In the genomic region with DNA sequence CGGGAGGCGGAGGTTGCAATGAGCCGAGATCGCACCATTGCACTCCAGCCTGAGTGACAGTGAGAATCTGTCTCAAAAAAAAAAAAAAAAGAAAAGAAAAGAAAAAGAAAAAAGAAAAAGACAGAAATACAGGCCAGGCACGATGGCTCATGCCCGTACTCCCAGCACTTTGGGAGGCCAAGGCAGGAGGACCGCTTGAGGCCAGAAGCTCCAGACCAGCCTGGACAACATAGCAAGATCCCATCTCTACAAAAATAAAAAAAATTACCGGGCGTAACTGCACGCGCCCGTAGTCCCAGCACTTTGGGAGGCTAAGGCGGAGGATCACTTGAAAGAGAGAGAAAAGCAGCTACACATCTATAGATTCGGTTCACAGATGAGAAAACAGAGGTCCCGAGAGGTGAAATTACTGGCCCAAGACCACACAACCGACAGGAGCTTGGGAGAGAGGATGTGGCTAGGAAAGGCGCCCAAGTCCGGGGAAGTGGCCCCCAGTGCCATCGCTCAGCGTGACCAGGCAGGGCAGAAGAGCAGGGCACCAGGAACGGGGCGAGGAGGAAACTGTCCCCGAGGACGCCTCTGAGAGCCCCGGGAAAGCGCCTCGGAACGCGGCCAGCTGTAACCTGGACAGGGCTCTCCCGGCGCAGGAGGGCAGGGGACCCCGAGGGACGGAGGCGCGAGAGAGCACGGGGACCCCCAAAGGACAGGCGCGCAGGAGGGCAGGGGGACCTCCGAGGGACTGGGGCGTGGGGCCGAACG, we compare ENCODE assay signal across 1 cellular context.
A peak's percentile ranks its signal among the peaks of the same experiment; 100 is the strongest.
TF ChIP-seq lines count a peak whose summit lies in the region.

No MANE protein-coding gene starts in this region.

TF ChIP-seq in K562, 482 proteins besides CTCF, POLR2A, EP300 and RAD21 (continues in another document):
- 0 out of 2 replicates have a peak, but pooled peaks have one; percentile 32 for TF ChIP-seq ARID2 (IDR thresholded peaks at IDR 0.05)
- TF ChIP-seq ELF4 (CRISPR knock-in tag; IDR thresholded peaks at IDR 0.05) = no peak
- peak; percentile 37; the same call in 1 of the 2 replicates for TF ChIP-seq CC2D1A (IDR thresholded peaks at IDR 0.05)
- TF ChIP-seq, protein P1, sequence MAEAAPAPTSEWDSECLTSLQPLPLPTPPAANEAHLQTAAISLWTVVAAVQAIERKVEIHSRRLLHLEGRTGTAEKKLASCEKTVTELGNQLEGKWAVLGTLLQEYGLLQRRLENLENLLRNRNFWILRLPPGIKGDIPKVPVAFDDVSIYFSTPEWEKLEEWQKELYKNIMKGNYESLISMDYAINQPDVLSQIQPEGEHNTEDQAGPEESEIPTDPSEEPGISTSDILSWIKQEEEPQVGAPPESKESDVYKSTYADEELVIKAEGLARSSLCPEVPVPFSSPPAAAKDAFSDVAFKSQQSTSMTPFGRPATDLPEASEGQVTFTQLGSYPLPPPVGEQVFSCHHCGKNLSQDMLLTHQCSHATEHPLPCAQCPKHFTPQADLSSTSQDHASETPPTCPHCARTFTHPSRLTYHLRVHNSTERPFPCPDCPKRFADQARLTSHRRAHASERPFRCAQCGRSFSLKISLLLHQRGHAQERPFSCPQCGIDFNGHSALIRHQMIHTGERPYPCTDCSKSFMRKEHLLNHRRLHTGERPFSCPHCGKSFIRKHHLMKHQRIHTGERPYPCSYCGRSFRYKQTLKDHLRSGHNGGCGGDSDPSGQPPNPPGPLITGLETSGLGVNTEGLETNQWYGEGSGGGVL (CRISPR knock-in tag; IDR thresholded peaks at IDR 0.05) = no peak
- TF ChIP-seq OTX1 (CRISPR knock-in tag; IDR thresholded peaks at IDR 0.05) = no peak
- TF ChIP-seq, protein P2, sequence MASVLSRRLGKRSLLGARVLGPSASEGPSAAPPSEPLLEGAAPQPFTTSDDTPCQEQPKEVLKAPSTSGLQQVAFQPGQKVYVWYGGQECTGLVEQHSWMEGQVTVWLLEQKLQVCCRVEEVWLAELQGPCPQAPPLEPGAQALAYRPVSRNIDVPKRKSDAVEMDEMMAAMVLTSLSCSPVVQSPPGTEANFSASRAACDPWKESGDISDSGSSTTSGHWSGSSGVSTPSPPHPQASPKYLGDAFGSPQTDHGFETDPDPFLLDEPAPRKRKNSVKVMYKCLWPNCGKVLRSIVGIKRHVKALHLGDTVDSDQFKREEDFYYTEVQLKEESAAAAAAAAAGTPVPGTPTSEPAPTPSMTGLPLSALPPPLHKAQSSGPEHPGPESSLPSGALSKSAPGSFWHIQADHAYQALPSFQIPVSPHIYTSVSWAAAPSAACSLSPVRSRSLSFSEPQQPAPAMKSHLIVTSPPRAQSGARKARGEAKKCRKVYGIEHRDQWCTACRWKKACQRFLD (CRISPR knock-in tag; IDR thresholded peaks at IDR 0.05) = 0 out of 2 replicates have a peak, but pooled peaks have one; percentile 25
- TF ChIP-seq, protein P3, sequence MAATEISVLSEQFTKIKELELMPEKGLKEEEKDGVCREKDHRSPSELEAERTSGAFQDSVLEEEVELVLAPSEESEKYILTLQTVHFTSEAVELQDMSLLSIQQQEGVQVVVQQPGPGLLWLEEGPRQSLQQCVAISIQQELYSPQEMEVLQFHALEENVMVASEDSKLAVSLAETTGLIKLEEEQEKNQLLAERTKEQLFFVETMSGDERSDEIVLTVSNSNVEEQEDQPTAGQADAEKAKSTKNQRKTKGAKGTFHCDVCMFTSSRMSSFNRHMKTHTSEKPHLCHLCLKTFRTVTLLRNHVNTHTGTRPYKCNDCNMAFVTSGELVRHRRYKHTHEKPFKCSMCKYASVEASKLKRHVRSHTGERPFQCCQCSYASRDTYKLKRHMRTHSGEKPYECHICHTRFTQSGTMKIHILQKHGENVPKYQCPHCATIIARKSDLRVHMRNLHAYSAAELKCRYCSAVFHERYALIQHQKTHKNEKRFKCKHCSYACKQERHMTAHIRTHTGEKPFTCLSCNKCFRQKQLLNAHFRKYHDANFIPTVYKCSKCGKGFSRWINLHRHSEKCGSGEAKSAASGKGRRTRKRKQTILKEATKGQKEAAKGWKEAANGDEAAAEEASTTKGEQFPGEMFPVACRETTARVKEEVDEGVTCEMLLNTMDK (IDR thresholded peaks at IDR 0.05; ENCODE audit: borderline replicate concordance, insufficient read depth, low read depth, low read length, poor library complexity, severe bottlenecking) = no peak
- TF ChIP-seq ZFP30 (CRISPR knock-in tag; IDR thresholded peaks at IDR 0.05; ENCODE audit: borderline replicate concordance) = no peak
- TF ChIP-seq, protein P4, sequence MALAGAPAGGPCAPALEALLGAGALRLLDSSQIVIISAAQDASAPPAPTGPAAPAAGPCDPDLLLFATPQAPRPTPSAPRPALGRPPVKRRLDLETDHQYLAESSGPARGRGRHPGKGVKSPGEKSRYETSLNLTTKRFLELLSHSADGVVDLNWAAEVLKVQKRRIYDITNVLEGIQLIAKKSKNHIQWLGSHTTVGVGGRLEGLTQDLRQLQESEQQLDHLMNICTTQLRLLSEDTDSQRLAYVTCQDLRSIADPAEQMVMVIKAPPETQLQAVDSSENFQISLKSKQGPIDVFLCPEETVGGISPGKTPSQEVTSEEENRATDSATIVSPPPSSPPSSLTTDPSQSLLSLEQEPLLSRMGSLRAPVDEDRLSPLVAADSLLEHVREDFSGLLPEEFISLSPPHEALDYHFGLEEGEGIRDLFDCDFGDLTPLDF (CRISPR knock-in tag; IDR thresholded peaks at IDR 0.05) = no peak
- peak; percentile 99 for TF ChIP-seq BCOR (IDR thresholded peaks at IDR 0.05)
- peak; percentile 35; the same call in 1 of the 2 replicates for TF ChIP-seq ZFX (CRISPR knock-in tag; IDR thresholded peaks at IDR 0.05)
- no peak for TF ChIP-seq DNMT1 (IDR thresholded peaks at IDR 0.05)
- no peak for TF ChIP-seq TOE1 (IDR thresholded peaks at IDR 0.05; ENCODE audit: borderline replicate concordance)
- no peak for TF ChIP-seq TOE1 (CRISPR knock-in tag; IDR thresholded peaks at IDR 0.05; ENCODE audit: borderline replicate concordance, low read depth)
- peak; percentile 10; the same call in 1 of the 2 replicates for TF ChIP-seq ZNF384 (IDR thresholded peaks at IDR 0.05; ENCODE audit: low read depth, low read length)
- TF ChIP-seq, protein P5, sequence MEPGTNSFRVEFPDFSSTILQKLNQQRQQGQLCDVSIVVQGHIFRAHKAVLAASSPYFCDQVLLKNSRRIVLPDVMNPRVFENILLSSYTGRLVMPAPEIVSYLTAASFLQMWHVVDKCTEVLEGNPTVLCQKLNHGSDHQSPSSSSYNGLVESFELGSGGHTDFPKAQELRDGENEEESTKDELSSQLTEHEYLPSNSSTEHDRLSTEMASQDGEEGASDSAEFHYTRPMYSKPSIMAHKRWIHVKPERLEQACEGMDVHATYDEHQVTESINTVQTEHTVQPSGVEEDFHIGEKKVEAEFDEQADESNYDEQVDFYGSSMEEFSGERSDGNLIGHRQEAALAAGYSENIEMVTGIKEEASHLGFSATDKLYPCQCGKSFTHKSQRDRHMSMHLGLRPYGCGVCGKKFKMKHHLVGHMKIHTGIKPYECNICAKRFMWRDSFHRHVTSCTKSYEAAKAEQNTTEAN (CRISPR knock-in tag; IDR thresholded peaks at IDR 0.05) = no peak
- peak; percentile 51 for TF ChIP-seq RBM25 (IDR thresholded peaks at IDR 0.05; ENCODE audit: low read depth, low read length, severe bottlenecking)
- TF ChIP-seq TAF15 (IDR thresholded peaks at IDR 0.05; ENCODE audit: low read depth, low read length) = no peak
- no peak for TF ChIP-seq ZBTB17 (CRISPR knock-in tag; IDR thresholded peaks at IDR 0.05)
- 0 out of 4 replicates have a peak, but pooled peaks of 1 of the 2 experiments have one; percentile 28 for TF ChIP-seq ARNT (IDR thresholded peaks at IDR 0.05)
- TF ChIP-seq, protein P6, sequence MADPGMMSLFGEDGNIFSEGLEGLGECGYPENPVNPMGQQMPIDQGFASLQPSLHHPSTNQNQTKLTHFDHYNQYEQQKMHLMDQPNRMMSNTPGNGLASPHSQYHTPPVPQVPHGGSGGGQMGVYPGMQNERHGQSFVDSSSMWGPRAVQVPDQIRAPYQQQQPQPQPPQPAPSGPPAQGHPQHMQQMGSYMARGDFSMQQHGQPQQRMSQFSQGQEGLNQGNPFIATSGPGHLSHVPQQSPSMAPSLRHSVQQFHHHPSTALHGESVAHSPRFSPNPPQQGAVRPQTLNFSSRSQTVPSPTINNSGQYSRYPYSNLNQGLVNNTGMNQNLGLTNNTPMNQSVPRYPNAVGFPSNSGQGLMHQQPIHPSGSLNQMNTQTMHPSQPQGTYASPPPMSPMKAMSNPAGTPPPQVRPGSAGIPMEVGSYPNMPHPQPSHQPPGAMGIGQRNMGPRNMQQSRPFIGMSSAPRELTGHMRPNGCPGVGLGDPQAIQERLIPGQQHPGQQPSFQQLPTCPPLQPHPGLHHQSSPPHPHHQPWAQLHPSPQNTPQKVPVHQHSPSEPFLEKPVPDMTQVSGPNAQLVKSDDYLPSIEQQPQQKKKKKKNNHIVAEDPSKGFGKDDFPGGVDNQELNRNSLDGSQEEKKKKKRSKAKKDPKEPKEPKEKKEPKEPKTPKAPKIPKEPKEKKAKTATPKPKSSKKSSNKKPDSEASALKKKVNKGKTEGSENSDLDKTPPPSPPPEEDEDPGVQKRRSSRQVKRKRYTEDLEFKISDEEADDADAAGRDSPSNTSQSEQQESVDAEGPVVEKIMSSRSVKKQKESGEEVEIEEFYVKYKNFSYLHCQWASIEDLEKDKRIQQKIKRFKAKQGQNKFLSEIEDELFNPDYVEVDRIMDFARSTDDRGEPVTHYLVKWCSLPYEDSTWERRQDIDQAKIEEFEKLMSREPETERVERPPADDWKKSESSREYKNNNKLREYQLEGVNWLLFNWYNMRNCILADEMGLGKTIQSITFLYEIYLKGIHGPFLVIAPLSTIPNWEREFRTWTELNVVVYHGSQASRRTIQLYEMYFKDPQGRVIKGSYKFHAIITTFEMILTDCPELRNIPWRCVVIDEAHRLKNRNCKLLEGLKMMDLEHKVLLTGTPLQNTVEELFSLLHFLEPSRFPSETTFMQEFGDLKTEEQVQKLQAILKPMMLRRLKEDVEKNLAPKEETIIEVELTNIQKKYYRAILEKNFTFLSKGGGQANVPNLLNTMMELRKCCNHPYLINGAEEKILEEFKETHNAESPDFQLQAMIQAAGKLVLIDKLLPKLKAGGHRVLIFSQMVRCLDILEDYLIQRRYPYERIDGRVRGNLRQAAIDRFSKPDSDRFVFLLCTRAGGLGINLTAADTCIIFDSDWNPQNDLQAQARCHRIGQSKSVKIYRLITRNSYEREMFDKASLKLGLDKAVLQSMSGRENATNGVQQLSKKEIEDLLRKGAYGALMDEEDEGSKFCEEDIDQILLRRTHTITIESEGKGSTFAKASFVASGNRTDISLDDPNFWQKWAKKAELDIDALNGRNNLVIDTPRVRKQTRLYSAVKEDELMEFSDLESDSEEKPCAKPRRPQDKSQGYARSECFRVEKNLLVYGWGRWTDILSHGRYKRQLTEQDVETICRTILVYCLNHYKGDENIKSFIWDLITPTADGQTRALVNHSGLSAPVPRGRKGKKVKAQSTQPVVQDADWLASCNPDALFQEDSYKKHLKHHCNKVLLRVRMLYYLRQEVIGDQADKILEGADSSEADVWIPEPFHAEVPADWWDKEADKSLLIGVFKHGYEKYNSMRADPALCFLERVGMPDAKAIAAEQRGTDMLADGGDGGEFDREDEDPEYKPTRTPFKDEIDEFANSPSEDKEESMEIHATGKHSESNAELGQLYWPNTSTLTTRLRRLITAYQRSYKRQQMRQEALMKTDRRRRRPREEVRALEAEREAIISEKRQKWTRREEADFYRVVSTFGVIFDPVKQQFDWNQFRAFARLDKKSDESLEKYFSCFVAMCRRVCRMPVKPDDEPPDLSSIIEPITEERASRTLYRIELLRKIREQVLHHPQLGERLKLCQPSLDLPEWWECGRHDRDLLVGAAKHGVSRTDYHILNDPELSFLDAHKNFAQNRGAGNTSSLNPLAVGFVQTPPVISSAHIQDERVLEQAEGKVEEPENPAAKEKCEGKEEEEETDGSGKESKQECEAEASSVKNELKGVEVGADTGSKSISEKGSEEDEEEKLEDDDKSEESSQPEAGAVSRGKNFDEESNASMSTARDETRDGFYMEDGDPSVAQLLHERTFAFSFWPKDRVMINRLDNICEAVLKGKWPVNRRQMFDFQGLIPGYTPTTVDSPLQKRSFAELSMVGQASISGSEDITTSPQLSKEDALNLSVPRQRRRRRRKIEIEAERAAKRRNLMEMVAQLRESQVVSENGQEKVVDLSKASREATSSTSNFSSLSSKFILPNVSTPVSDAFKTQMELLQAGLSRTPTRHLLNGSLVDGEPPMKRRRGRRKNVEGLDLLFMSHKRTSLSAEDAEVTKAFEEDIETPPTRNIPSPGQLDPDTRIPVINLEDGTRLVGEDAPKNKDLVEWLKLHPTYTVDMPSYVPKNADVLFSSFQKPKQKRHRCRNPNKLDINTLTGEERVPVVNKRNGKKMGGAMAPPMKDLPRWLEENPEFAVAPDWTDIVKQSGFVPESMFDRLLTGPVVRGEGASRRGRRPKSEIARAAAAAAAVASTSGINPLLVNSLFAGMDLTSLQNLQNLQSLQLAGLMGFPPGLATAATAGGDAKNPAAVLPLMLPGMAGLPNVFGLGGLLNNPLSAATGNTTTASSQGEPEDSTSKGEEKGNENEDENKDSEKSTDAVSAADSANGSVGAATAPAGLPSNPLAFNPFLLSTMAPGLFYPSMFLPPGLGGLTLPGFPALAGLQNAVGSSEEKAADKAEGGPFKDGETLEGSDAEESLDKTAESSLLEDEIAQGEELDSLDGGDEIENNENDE (IDR thresholded peaks at IDR 0.05; ENCODE audit: low read depth, low read length) = no peak
- TF ChIP-seq, protein P7, sequence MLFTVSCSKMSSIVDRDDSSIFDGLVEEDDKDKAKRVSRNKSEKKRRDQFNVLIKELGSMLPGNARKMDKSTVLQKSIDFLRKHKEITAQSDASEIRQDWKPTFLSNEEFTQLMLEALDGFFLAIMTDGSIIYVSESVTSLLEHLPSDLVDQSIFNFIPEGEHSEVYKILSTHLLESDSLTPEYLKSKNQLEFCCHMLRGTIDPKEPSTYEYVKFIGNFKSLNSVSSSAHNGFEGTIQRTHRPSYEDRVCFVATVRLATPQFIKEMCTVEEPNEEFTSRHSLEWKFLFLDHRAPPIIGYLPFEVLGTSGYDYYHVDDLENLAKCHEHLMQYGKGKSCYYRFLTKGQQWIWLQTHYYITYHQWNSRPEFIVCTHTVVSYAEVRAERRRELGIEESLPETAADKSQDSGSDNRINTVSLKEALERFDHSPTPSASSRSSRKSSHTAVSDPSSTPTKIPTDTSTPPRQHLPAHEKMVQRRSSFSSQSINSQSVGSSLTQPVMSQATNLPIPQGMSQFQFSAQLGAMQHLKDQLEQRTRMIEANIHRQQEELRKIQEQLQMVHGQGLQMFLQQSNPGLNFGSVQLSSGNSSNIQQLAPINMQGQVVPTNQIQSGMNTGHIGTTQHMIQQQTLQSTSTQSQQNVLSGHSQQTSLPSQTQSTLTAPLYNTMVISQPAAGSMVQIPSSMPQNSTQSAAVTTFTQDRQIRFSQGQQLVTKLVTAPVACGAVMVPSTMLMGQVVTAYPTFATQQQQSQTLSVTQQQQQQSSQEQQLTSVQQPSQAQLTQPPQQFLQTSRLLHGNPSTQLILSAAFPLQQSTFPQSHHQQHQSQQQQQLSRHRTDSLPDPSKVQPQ (CRISPR knock-in tag; IDR thresholded peaks at IDR 0.05; ENCODE audit: borderline replicate concordance) = no peak
- TF ChIP-seq NR3C1 (CRISPR knock-in tag; IDR thresholded peaks at IDR 0.05) = peak; percentile 13; the same call in 1 of the 2 replicates
- TF ChIP-seq RBFOX2 (IDR thresholded peaks at IDR 0.05; ENCODE audit: low read depth, low read length) = no peak
- TF ChIP-seq TFAM (CRISPR knock-in tag; conservative IDR thresholded peaks at IDR 0.05) = no peak
- TF ChIP-seq, protein P8, sequence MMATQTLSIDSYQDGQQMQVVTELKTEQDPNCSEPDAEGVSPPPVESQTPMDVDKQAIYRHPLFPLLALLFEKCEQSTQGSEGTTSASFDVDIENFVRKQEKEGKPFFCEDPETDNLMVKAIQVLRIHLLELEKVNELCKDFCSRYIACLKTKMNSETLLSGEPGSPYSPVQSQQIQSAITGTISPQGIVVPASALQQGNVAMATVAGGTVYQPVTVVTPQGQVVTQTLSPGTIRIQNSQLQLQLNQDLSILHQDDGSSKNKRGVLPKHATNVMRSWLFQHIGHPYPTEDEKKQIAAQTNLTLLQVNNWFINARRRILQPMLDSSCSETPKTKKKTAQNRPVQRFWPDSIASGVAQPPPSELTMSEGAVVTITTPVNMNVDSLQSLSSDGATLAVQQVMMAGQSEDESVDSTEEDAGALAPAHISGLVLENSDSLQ (IDR thresholded peaks at IDR 0.05) = peak; percentile 26; the same call in 1 of the 2 replicates
- TF ChIP-seq XRCC5 (IDR thresholded peaks at IDR 0.05; ENCODE audit: low read depth, low read length) = no peak
- TF ChIP-seq MAZ (CRISPR knock-in tag; conservative IDR thresholded peaks at IDR 0.05 in 1 of 2, IDR thresholded peaks at IDR 0.05 in 1 of 2) = no peak
